ENCODE assay signal across 18 cellular contexts in the genomic region with DNA sequence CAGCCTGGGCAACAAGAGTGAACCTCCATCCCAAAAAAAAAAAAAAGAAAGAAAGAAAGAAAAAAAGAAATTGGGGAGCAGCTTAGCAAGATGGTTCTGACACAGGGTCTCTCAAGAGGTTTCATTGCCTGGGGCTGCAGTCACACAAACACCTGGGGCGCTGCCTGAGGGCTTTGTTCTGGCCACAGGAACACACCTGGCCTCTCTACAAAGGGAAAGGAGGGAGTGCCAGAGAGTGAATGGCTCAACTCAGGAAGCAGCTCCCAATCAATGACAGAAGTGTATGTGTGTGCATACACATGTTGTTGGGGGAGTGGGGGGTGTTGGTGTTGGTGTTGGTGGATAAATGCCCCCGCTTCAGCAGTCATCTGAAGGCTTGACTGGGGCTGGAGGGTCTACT.
"Had no signal": no experiment of that assay in that cellular context is flagged by ENCODE, and none has a peak within 500 bp of the region (broad histone marks: within the 10 kb centered on the region; RNA-seq: fewer than 3 reads in every experiment).

No MANE protein-coding gene starts in this region.

- H3K4me3 ChIP-seq: gastroesophageal sphincter, thoracic aorta, vagina had no signal

- H3K36me3 ChIP-seq: gastroesophageal sphincter, thoracic aorta, vagina, WERI-Rb-1 had no signal

- DNase-seq: activated CD4-positive, alpha-beta T cell treated with anti-CD3 and anti-CD28 coated beads for 1 hour; activated CD4-positive, alpha-beta T cell treated with anti-CD3 and anti-CD28 coated beads, Interleukin-2, amount 50 U/mL, for 1 hour; activated CD8-positive, alpha-beta T cell treated with anti-CD3 and anti-CD28 coated beads, Interleukin-2, amount 10 ng/mL, durations not matched to agents 7 days and 5 days; activated gamma-delta T cell treated with Interleukin-2 at 50 U/mL for 16 hours; aorta; head of caudate nucleus; left cardiac atrium; midbrain; natural killer cell; retina; stimulated activated CD4-positive, alpha-beta T cell treated with anti-CD3 and anti-CD28 coated beads, Interleukin-2, amount 100 ng/mL, for 48 hours; stimulated activated CD8-positive, alpha-beta memory T cell treated with anti-CD3 and anti-CD28 coated beads, Interleukin-4, amount 100 ng/mL, for 48 hours; stimulated activated naive B cell treated with anti-CD40 and anti-IgM and Interleukin-4, amounts not matched to agents 10 μg/mL and 1 μg/mL and 100 μg/mL, for 72 hours; WERI-Rb-1 had no signal

- H3K27me3 ChIP-seq: gastroesophageal sphincter, vagina had no signal

- H3K9me3 ChIP-seq: gastroesophageal sphincter, thoracic aorta, vagina had no signal

- H3K27ac ChIP-seq: epithelial cell of prostate, gastroesophageal sphincter, thoracic aorta, vagina had no signal
